In the genomic region with DNA sequence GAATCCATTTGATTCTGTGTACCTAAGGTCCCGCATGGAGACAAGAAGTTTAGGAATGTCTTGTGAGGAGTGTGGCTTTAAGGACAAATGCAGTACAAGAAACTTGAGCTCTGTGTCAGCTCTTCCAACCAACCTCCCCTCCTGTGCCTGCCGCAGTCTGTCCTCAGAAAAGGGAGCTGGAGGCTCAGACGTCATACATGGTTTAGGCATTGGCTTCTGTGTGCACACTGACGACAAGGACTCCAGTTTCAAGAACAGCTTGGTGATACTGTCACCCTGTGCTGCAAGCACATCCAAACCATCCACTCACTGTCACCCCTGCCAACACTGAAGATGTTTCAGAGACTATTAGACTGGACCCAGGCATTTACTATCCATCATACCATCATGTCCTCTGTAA, we compare ENCODE assay signal across 26 cellular contexts.
"Had no signal": no experiment of that assay in that cellular context is flagged by ENCODE, and none has a peak within 500 bp of the region (broad histone marks: within the 10 kb centered on the region; RNA-seq: fewer than 3 reads in every experiment).

No MANE protein-coding gene starts in this region.

- ATAC-seq: esophagus mucosa; gastroesophageal sphincter; heart left ventricle; left lung; natural killer cell; stimulated activated memory B cell treated with anti-CD40 and anti-IgM and Interleukin-4, amounts not matched to agents 10 μg/mL and 1 μg/mL and 100 μg/mL, for 72 hours; stimulated activated naive CD8-positive, alpha-beta T cell treated with anti-CD3 and anti-CD28 coated beads, Interleukin-15, Interleukin-2, amounts not matched to agents 100 U/mL and 50 U/mL, for 24 hours had no signal

- H3K4me1 ChIP-seq: colonic mucosa, gastroesophageal sphincter, parathyroid adenoma, right atrium auricular region, sigmoid colon, testis, tibial artery had no signal

- H3K27me3 ChIP-seq: colonic mucosa, gastroesophageal sphincter, heart left ventricle, hepatocyte, left lung, right atrium auricular region, sigmoid colon, testis, tibial artery had no signal

- H3K27ac ChIP-seq: colonic mucosa, epithelial cell of prostate, gastroesophageal sphincter, heart left ventricle, hepatocyte, left lung, parathyroid adenoma, right atrium auricular region, sigmoid colon, skin epidermis, spleen, testis, tibial artery had no signal

- H3K9me3 ChIP-seq: colonic mucosa, gastroesophageal sphincter, heart left ventricle, left lung, right atrium auricular region, sigmoid colon, testis, tibial artery had no signal

- H3K4me3 ChIP-seq: colonic mucosa, gastroesophageal sphincter, heart left ventricle, hepatocyte, left lung, right atrium auricular region, sigmoid colon, skin epidermis, spleen, testis, tibial artery had no signal

- FAIRE-seq: kidney had no signal

- H3K9ac ChIP-seq: parathyroid adenoma had no signal

- H3K36me3 ChIP-seq: colonic mucosa, gastroesophageal sphincter, heart left ventricle, left lung, right atrium auricular region, sigmoid colon, spleen, tibial artery had no signal

- H3K4me2 ChIP-seq: hepatocyte had no signal

- H2AFZ ChIP-seq: hepatocyte, parathyroid adenoma had no signal

- DNase-seq: colonic mucosa; effector CD8-positive, alpha-beta T cell; endodermal cell; foreskin fibroblast; heart left ventricle; kidney; left lung; mammary epithelial cell; mesendoderm; midbrain; natural killer cell; sigmoid colon; spleen; stimulated activated CD4-positive, alpha-beta T cell treated with anti-CD3 and anti-CD28 coated beads, Interleukin-4, amount 100 ng/mL, for 4 hours; stimulated activated naive CD8-positive, alpha-beta T cell treated with anti-CD3 and anti-CD28 coated beads, Interleukin-15, Interleukin-2, amounts not matched to agents 100 U/mL and 50 U/mL, for 24 hours; substantia nigra; testis; tibial artery had no signal
